ENCODE assay signal across 8 cellular contexts in genomic region chr1:148679050-148679786, GRCh38.
DNase-seq lines count a peak whose midpoint lies in the region; ATAC-seq and TF ChIP-seq lines count a peak whose summit lies in the region.
"Not testable (repeated sequence)": the region's sequence is repeated elsewhere in the genome, so short reads cannot be mapped to it uniquely, and the experiment has no call there.

No MANE protein-coding gene starts in this region.

- not testable (repeated sequence) for BruUV-seq in HCT116 (replicated peaks; lab: Mats Ljungman, UMichigan); mammary epithelial cell (replicated peaks; lab: Mats Ljungman, UMichigan)

- H3K79me2 ChIP-seq in HCT116 (ENCODE audit: insufficient read depth, low read length); mammary epithelial cell (ENCODE audit: insufficient read depth, low read length): not testable (repeated sequence)

- not testable (repeated sequence) for H3K36me3 ChIP-seq in HCT116 (ENCODE audit: control insufficient read depth in 1 of 2, insufficient read depth in 2 of 2, low read length in 2 of 2); mammary epithelial cell (ENCODE audit: insufficient read depth, low read length); skeletal muscle satellite cell (ENCODE audit: insufficient read depth, low read length)

- not testable (repeated sequence) for TF ChIP-seq RAD21 in HCT116 (IDR thresholded peaks at IDR 0.05; ENCODE audit: low read depth)

- H3K9ac ChIP-seq in HCT116 (ENCODE audit: low read length) (peak overlapping the region; percentile 45; the same call in 1 of the 2 replicates), mammary epithelial cell (ENCODE audit: insufficient read depth, low read length) (peak overlapping the region; percentile 40), skeletal muscle satellite cell (ENCODE audit: low read depth, low read length) (peak overlapping the region; percentile 75)

- H3K4me3 ChIP-seq in AG10803 (ENCODE audit: low read length) = peak overlapping the region; percentile 59
- peak overlapping the region; percentile 39 to 42 for H3K4me3 ChIP-seq in HCT116 (replicated peaks in 1 of 2; ENCODE audit: low read depth in 1 of 2, low read length in 2 of 2)
- peak overlapping the region; percentile 38 to 59 (median 50) for H3K4me3 ChIP-seq in mammary epithelial cell (replicated peaks in 1 of 3; ENCODE audit: insufficient read depth in 1 of 3, low read depth in 2 of 3, low read length in 3 of 3)
- H3K4me3 ChIP-seq in skeletal muscle satellite cell (ENCODE audit: low read length) = peak overlapping the region; percentile 67

- peak; percentile 50 for ATAC-seq in HCT116

- H2AFZ ChIP-seq in HCT116 (ENCODE audit: low read depth, low read length, poor library complexity, severe bottlenecking); mammary epithelial cell (ENCODE audit: low read depth, low read length): not testable (repeated sequence)

- in situ Hi-C loops in mammary epithelial cell (cut with MboI; ENCODE audit: low sequenced_read_pairs in 2 of 2) = not testable (repeated sequence)

- POLR2A ChIA-PET in HCT116 (lab: Charles Lee) = not testable (repeated sequence)

- RAD21 ChIA-PET in HCT116 (lab: Charles Lee; ENCODE audit: low non-redundant PET in 1 of 2, low total read pairs in 2 of 2, uncharacterized antibody in 2 of 2, unreplicated experiment in 2 of 2) = not testable (repeated sequence)

- not testable (repeated sequence) for H3K4me1 ChIP-seq in HCT116 (ENCODE audit: control insufficient read depth in 1 of 2, insufficient read depth in 2 of 2, low read length in 2 of 2); mammary epithelial cell (ENCODE audit: insufficient read depth, low read length); skeletal muscle satellite cell (ENCODE audit: control insufficient read depth, insufficient read depth, low read length)

- dilution Hi-C loops in mammary epithelial cell (cut with HindIII; ENCODE audit: low sequenced_read_pairs) = not testable (repeated sequence)

- not testable (repeated sequence) for H3K9me3 ChIP-seq in HCT116 (ENCODE audit: control insufficient read depth in 1 of 2, insufficient read depth in 1 of 2, low read depth in 1 of 2, low read length in 2 of 2); mammary epithelial cell (replicated peaks; ENCODE audit: insufficient read depth, low read length); skeletal muscle satellite cell (replicated peaks; ENCODE audit: low read length)

- not testable (repeated sequence) for H4K20me1 ChIP-seq in HCT116 (ENCODE audit: insufficient read depth); mammary epithelial cell (ENCODE audit: insufficient read depth, low read length)

- intact Hi-C loops in HCT116 (cut with micrococcal nuclease); mammary epithelial cell (cut with micrococcal nuclease); head of caudate nucleus (cut with DNase I): not testable (repeated sequence)

- not testable (repeated sequence) for H3K4me2 ChIP-seq in HCT116 (ENCODE audit: low read length); mammary epithelial cell (ENCODE audit: insufficient read depth, low read depth, low read length)
- H3K4me2 ChIP-seq in skeletal muscle satellite cell (ENCODE audit: low read length) = peak overlapping the region; percentile 25

- DNase-seq in AG10803 (ENCODE audit: low read depth) = peak; percentile 63
- not testable (repeated sequence) for DNase-seq in HCT116 (ENCODE audit: low read depth, low spot score)
- DNase-seq in RPMI8226 = peak; percentile 70
- peak in 2 of 3 experiments; percentile 8 to 13 for DNase-seq in activated CD8-positive, alpha-beta memory T cell treated with anti-CD3 and anti-CD28 coated beads for 48 hours (ENCODE audit: low read depth in 2 of 3, low spot score in 2 of 3)
- DNase-seq in mammary epithelial cell = peak; percentile 57
- DNase-seq in head of caudate nucleus = peak in 32 of 42 donors; percentile 1 to 47 (median 12)
- peak; percentile 1 for DNase-seq in middle frontal gyrus (ENCODE audit: extremely low spot score, low spot score)

- CTCF ChIA-PET in HCT116 (lab: Charles Lee); mammary epithelial cell (lab: Charles Lee; ENCODE audit: low non-redundant PET): not testable (repeated sequence)

- H3K9me2 ChIP-seq in HCT116 (ENCODE audit: insufficient read depth) = not testable (repeated sequence)

- TF ChIP-seq POLR2A in HCT116 (IDR thresholded peaks at IDR 0.05; ENCODE audit: borderline replicate concordance, extremely low read depth, insufficient read depth, insufficient read length) = not testable (repeated sequence)

- not testable (repeated sequence) for H3K27me3 ChIP-seq in HCT116 (ENCODE audit: insufficient read depth, low read length); mammary epithelial cell (ENCODE audit: insufficient read depth, low read length); skeletal muscle satellite cell (ENCODE audit: control insufficient read depth, insufficient read depth, low read length)

- not testable (repeated sequence) for TF ChIP-seq CTCF in AG10803 (conservative IDR thresholded peaks at IDR 0.05; ENCODE audit: low read length); HCT116 (IDR thresholded peaks at IDR 0.05 in 2 of 3, conservative IDR thresholded peaks at IDR 0.05 in 1 of 3; ENCODE audit: borderline replicate concordance in 1 of 3, insufficient read depth in 1 of 3, low read depth in 2 of 3, low read length in 2 of 3); mammary epithelial cell (conservative IDR thresholded peaks at IDR 0.05 in 1 of 2, IDR thresholded peaks at IDR 0.05 in 1 of 2; ENCODE audit: extremely low read depth in 1 of 2, insufficient read depth in 1 of 2, low read depth in 1 of 2, low read length in 2 of 2)

- H3K27ac ChIP-seq in HCT116 (ENCODE audit: low read depth, low read length) = not testable (repeated sequence)
- peak overlapping the region; percentile 22 for H3K27ac ChIP-seq in mammary epithelial cell (ENCODE audit: insufficient read depth, low read depth, low read length)

- WGBS in mammary epithelial cell (ENCODE audit: low coverage, missing lambda C conversion rate) = 20% methylated on average over 1 of the region's 77 CpGs

TF ChIP-seq in HCT116, 20 proteins besides CTCF, POLR2A, EP300 and RAD21:
- 0 out of 2 replicates have a peak, but pooled peaks have one; percentile 23 for TF ChIP-seq POLR2AphosphoS5 (IDR thresholded peaks at IDR 0.05; ENCODE audit: low read depth, low read length)
